ENCODE assay signal across 16 cellular contexts in genomic region chr2:46248171-46248570, GRCh38.
"Had no signal": no experiment of that assay in that cellular context is flagged by ENCODE, and none has a peak within 500 bp of the region (broad histone marks: within the 10 kb centered on the region; RNA-seq: fewer than 3 reads in every experiment).

No MANE protein-coding gene starts in this region.

- DNase-seq: activated CD4-positive, CD25-positive, alpha-beta regulatory T cell treated with anti-CD3 and anti-CD28 coated beads, Interleukin-2, amount 50 U/mL, for 72 hours; activated naive CD4-positive, alpha-beta T cell treated with anti-CD3 and anti-CD28 coated beads for 36 hours; activated T-cell treated with anti-CD3 and anti-CD28 coated beads for 4 hours; hypothalamus; kidney glomerular epithelial cell; mammary epithelial cell; naive B cell; ovary; stimulated activated CD4-positive, alpha-beta T cell treated with anti-CD3 and anti-CD28 coated beads, Interleukin-2, amount 100 ng/mL, for 48 hours; stimulated activated naive B cell treated with anti-CD40 and anti-IgM and Interleukin-4, amounts not matched to agents 10 μg/mL and 1 μg/mL and 100 μg/mL, for 72 hours; T-helper 9 cell; tibial artery had no signal

- FAIRE-seq: astrocyte, endometrium, urothelium cell line had no signal

- H3K9me3 ChIP-seq: esophagus muscularis mucosa, ovary, tibial artery had no signal

- H3K4me3 Mint-ChIP-seq: activated naive CD4-positive, alpha-beta T cell treated with anti-CD3 and anti-CD28 coated beads for 36 hours; naive B cell; stimulated activated naive B cell treated with anti-CD40 and anti-IgM and Interleukin-4, amounts not matched to agents 10 μg/mL and 1 μg/mL and 100 μg/mL, for 72 hours had no signal

- H3K27ac ChIP-seq: esophagus muscularis mucosa, ovary, tibial artery had no signal

- H3K27ac Mint-ChIP-seq: activated naive CD4-positive, alpha-beta T cell treated with anti-CD3 and anti-CD28 coated beads for 36 hours; naive B cell; stimulated activated naive B cell treated with anti-CD40 and anti-IgM and Interleukin-4, amounts not matched to agents 10 μg/mL and 1 μg/mL and 100 μg/mL, for 72 hours had no signal

- H3K36me3 ChIP-seq: esophagus muscularis mucosa, ovary, tibial artery had no signal

- H3K4me3 ChIP-seq: esophagus muscularis mucosa, ovary, tibial artery had no signal

- H3K4me1 Mint-ChIP-seq: naive B cell; stimulated activated naive B cell treated with anti-CD40 and anti-IgM and Interleukin-4, amounts not matched to agents 10 μg/mL and 1 μg/mL and 100 μg/mL, for 72 hours had no signal

- H3K9me3 Mint-ChIP-seq: activated naive CD4-positive, alpha-beta T cell treated with anti-CD3 and anti-CD28 coated beads for 36 hours had no signal

- H3K36me3 Mint-ChIP-seq: naive B cell; stimulated activated naive B cell treated with anti-CD40 and anti-IgM and Interleukin-4, amounts not matched to agents 10 μg/mL and 1 μg/mL and 100 μg/mL, for 72 hours had no signal
